Comparison of ENCODE assay signal across 8 cellular contexts in genomic region chr4:30720656-30721352, GRCh38. TPM values are rescaled to one million over a fixed set of nuclear protein-coding genes. Genes with fewer than 3 reads are reported as not detected.
DNase-seq lines count a peak whose midpoint lies in the region; ATAC-seq and TF ChIP-seq lines count a peak whose summit lies in the region.

No MANE protein-coding gene starts in this region.

- H3K27me3 Mint-ChIP-seq in H9 (ENCODE audit: low read depth): peaks cover 62% of the 10 kb centered on the region
- peaks cover 45% of the 10 kb centered on the region for H3K27me3 Mint-ChIP-seq in activated naive CD8-positive, alpha-beta T cell treated with anti-CD3 and anti-CD28 coated beads, Interleukin-2, amount 10 ng/mL, durations not matched to agents 7 days and 5 days

- H3K4me1 ChIP-seq in ACC112 (ENCODE audit: control insufficient read depth, insufficient read depth, low read length, unreplicated experiment) (peaks cover 4% of the 10 kb centered on the region), H9 (ENCODE audit: insufficient read depth, low read length) (0 out of 2 replicates have a peak, but pooled peaks cover 3% of the 10 kb centered on the region), right atrium auricular region (peaks cover 0 to 44% of the 10 kb centered on the region in 2 donors), prostate gland (replicated peaks) (no peaks in the 10 kb centered on the region)

- H3K56ac ChIP-seq in H9 (ENCODE audit: insufficient read length, low read depth, low read length): no peak overlapping the region

- no peak for ATAC-seq in activated naive CD8-positive, alpha-beta T cell treated with anti-CD3 and anti-CD28 coated beads, Interleukin-2, amount 10 ng/mL, durations not matched to agents 7 days and 5 days (ENCODE audit: low read depth)
- ATAC-seq in HG03442 (IDR thresholded peaks at IDR 0.05; ENCODE audit: unreplicated experiment): no peak
- ATAC-seq in GM18858 (IDR thresholded peaks at IDR 0.05; ENCODE audit: unreplicated experiment): no peak

- H3K14ac ChIP-seq in H9 (ENCODE audit: insufficient read depth, low read length): no peak overlapping the region

- H3K79me1 ChIP-seq in H9 (ENCODE audit: insufficient read depth, low read depth, low read length, poor library complexity, severe bottlenecking): no peaks in the 10 kb centered on the region

- WGBS in H9 (ENCODE audit: extremely low coverage, insufficient read length, low lambda C conversion rate): no CpG with 5 or more reads among the region's 51 CpGs
- 1% methylated on average over 51 of the region's 51 CpGs for WGBS in prostate gland

- H3K9ac ChIP-seq in H9 (ENCODE audit: extremely low read depth, insufficient read length, low read length): no peak overlapping the region

- no peak overlapping the region for H2BK15ac ChIP-seq in H9 (ENCODE audit: low read depth, low read length)

- H4K91ac ChIP-seq in H9 (ENCODE audit: insufficient read length, low read depth, low read length): no peak overlapping the region

- H3K27me3 ChIP-seq in ACC112 (ENCODE audit: insufficient read depth, low read length) (no peaks in the 10 kb centered on the region), H9 (ENCODE audit: insufficient read depth, low read length) (peaks cover 23% of the 10 kb centered on the region), right atrium auricular region (peaks cover 8 to 20% of the 10 kb centered on the region in 2 donors), prostate gland (replicated peaks; ENCODE audit: insufficient read depth) (no peaks in the 10 kb centered on the region)

- no peak overlapping the region for H3K23ac ChIP-seq in H9 (ENCODE audit: insufficient read length, low read depth, low read length)

- peaks cover 54% of the 10 kb centered on the region for H3K23me2 ChIP-seq in H9 (ENCODE audit: insufficient read length, low read depth, low read length, poor library complexity, severe bottlenecking)

- H3K9me3 ChIP-seq in H9 (ENCODE audit: control insufficient read depth, low read depth, low read length) (no peaks in the 10 kb centered on the region), right atrium auricular region (no peaks in the 10 kb centered on the region), prostate gland (no peaks in the 10 kb centered on the region)

- no peak overlapping the region for H3K18ac ChIP-seq in H9 (ENCODE audit: insufficient read length, low read depth, low read length)

- H3K79me2 ChIP-seq in ACC112 (ENCODE audit: control insufficient read depth, insufficient read depth, low read length, unreplicated experiment): peaks cover 33% of the 10 kb centered on the region
- H3K79me2 ChIP-seq in H9 (ENCODE audit: insufficient read depth, low read length): no peaks in the 10 kb centered on the region

- POLR2A ChIA-PET in activated naive CD8-positive, alpha-beta T cell treated with anti-CD3 and anti-CD28 coated beads, Interleukin-2, amount 10 ng/mL, durations not matched to agents 7 days and 5 days (lab: Charles Lee): no interaction called here

- H2AFZ ChIP-seq in ACC112 (ENCODE audit: low read length, unreplicated experiment): peak overlapping the region; percentile 72
- H2AFZ ChIP-seq in H9 (ENCODE audit: low read length): no peak overlapping the region

- no peak overlapping the region for H2BK20ac ChIP-seq in H9 (ENCODE audit: low read depth, low read length, poor library complexity, severe bottlenecking)

- peak overlapping the region; percentile 58 for H3K4me2 ChIP-seq in H9 (ENCODE audit: insufficient read depth, insufficient read length, low read length)

- H4K20me1 ChIP-seq in H9 (ENCODE audit: control insufficient read depth, insufficient read depth, insufficient read length): peaks cover 6% of the 10 kb centered on the region

- no peak overlapping the region for H4K5ac ChIP-seq in H9 (ENCODE audit: insufficient read length, low read depth, low read length)

- TF ChIP-seq CTCF in H9 (conservative IDR thresholded peaks at IDR 0.05) (no peak), right atrium auricular region (IDR thresholded peaks at IDR 0.05) (no peak), prostate gland (IDR thresholded peaks at IDR 0.05) (peak in 1 of 4 experiments; percentile 2)

- H3K36me3 ChIP-seq in ACC112 (ENCODE audit: insufficient read depth, low read length): no peaks in the 10 kb centered on the region
- no peaks in the 10 kb centered on the region for H3K36me3 ChIP-seq in right atrium auricular region
- no peaks in the 10 kb centered on the region for H3K36me3 ChIP-seq in prostate gland

- H3K4me1 Mint-ChIP-seq in H9: peaks cover 40 to 42% of the 10 kb centered on the region in 2 experiments
- H3K4me1 Mint-ChIP-seq in activated naive CD8-positive, alpha-beta T cell treated with anti-CD3 and anti-CD28 coated beads, Interleukin-2, amount 10 ng/mL, durations not matched to agents 7 days and 5 days: peaks cover 20% of the 10 kb centered on the region

- H3K4me3 Mint-ChIP-seq in H9: peak overlapping the region; percentile 90 to 100
- H3K4me3 Mint-ChIP-seq in activated naive CD8-positive, alpha-beta T cell treated with anti-CD3 and anti-CD28 coated beads, Interleukin-2, amount 10 ng/mL, durations not matched to agents 7 days and 5 days: peak overlapping the region; percentile 57

- peak overlapping the region; percentile 12; the same call in 1 of the 2 replicates for H3K27ac ChIP-seq in ACC112 (ENCODE audit: low read depth, low read length)
- no peak overlapping the region for H3K27ac ChIP-seq in H9 (ENCODE audit: insufficient read length, low read depth, low read length)
- peak overlapping the region in 1 of 2 donors; percentile 4 for H3K27ac ChIP-seq in right atrium auricular region
- H3K27ac ChIP-seq in prostate gland: peak overlapping the region; percentile 51 to 73

- H2AK5ac ChIP-seq in H9 (ENCODE audit: insufficient read length, low read length): no peak overlapping the region

- no peak for TF ChIP-seq POLR2A in prostate gland (IDR thresholded peaks at IDR 0.05)

- H4K8ac ChIP-seq in H9 (replicated peaks; ENCODE audit: insufficient read length, low read depth, low read length): no peak overlapping the region

- no peak overlapping the region for H2BK5ac ChIP-seq in H9 (ENCODE audit: insufficient read length, low read length)

- H3K27ac Mint-ChIP-seq in H9: peak overlapping the region in 1 of 3 experiments; percentile 65; a peak in 3 of 7 replicates
- peak overlapping the region; percentile 83 for H3K27ac Mint-ChIP-seq in activated naive CD8-positive, alpha-beta T cell treated with anti-CD3 and anti-CD28 coated beads, Interleukin-2, amount 10 ng/mL, durations not matched to agents 7 days and 5 days

- no peak overlapping the region for H3T11ph ChIP-seq in H9 (ENCODE audit: low read length)

- H3K4me3 ChIP-seq in ACC112 (ENCODE audit: low read depth, low read length) (peak overlapping the region; percentile 84), right atrium auricular region (peak overlapping the region; percentile 34 to 53), prostate gland (peak overlapping the region; percentile 45 to 49)

- no peak overlapping the region for H2BK120ac ChIP-seq in H9 (ENCODE audit: low read depth, low read length, poor library complexity, severe bottlenecking)

- H3K4ac ChIP-seq in H9 (ENCODE audit: low read depth, low read length): no peak overlapping the region

- H3K36me3 Mint-ChIP-seq in H9 (ENCODE audit: insufficient read depth in 1 of 3, low read depth in 3 of 3): peaks cover 0 to 22% (median 17%) of the 10 kb centered on the region in 3 experiments; a peak in 6 of 7 replicates
- peaks cover 5% of the 10 kb centered on the region for H3K36me3 Mint-ChIP-seq in activated naive CD8-positive, alpha-beta T cell treated with anti-CD3 and anti-CD28 coated beads, Interleukin-2, amount 10 ng/mL, durations not matched to agents 7 days and 5 days

- intact Hi-C loops in prostate gland (cut with DNase I): loop anchor here (10.0 kb wide), 1 partner anchor 144 kb away; no protein-coding TSS in a partner anchor

- DNase-seq in H9 (peak; percentile 59), right atrium auricular region (ENCODE audit: low spot score) (no peak), prostate gland (ENCODE audit: low spot score) (no peak), AML-193 (lab: John Stamatoyannopoulos, UW) (no peak)
- DNase-seq in activated naive CD8-positive, alpha-beta T cell treated with anti-CD3 and anti-CD28 coated beads, Interleukin-2, amount 10 ng/mL, durations not matched to agents 7 days and 5 days: peak; percentile 34

- H3K9me3 Mint-ChIP-seq in H9: no peaks in the 10 kb centered on the region; a peak in 2 of 5 replicates
- peaks cover 1% of the 10 kb centered on the region for H3K9me3 Mint-ChIP-seq in activated naive CD8-positive, alpha-beta T cell treated with anti-CD3 and anti-CD28 coated beads, Interleukin-2, amount 10 ng/mL, durations not matched to agents 7 days and 5 days

- H2BK12ac ChIP-seq in H9 (ENCODE audit: insufficient read length, low read depth, low read length): no peak overlapping the region

RNA-seq across cellular contexts. Expression of gene PCDH7, which starts 0.6 kb away (rescaled TPM):
- total RNA-seq in H9 (2021) (16.8 and 18.0 TPM in 2 replicates), right atrium auricular region (10 to 100 TPM in 1 of 2 donors, 1 to 10 TPM in 1; 6.6 to 16.8 TPM), prostate gland (10 to 100 TPM; 44.3 to 49.4 TPM)
- not detected for total RNA-seq in activated naive CD8-positive, alpha-beta T cell treated with anti-CD3 and anti-CD28 coated beads, Interleukin-2, amount 10 ng/mL, durations not matched to agents 7 days and 5 days

Comparison
In these comparisons a context has a peak if more than half of its experiments do, and no peak if none do; other contexts are left out.
1. DNase-seq: peak in H9 (single experiment) and activated naive CD8-positive, alpha-beta T cell treated with anti-CD3 and anti-CD28 coated beads, Interleukin-2, amount 10 ng/mL, durations not matched to agents 7 days and 5 days (single experiment); none in right atrium auricular region (single experiment), prostate gland (single experiment) and AML-193 (0 of 2).
2. RNA of gene PCDH7, which starts 0.6 kb away (total RNA-seq): 44.3 to 49.4 TPM in prostate gland, 16.8 to 18.0 TPM in H9 and 6.6 to 16.8 TPM in right atrium auricular region; not detected in activated naive CD8-positive, alpha-beta T cell treated with anti-CD3 and anti-CD28 coated beads, Interleukin-2, amount 10 ng/mL, durations not matched to agents 7 days and 5 days; every median in the first group is over 4 times any median in the second.
3. Peak in every context shown above with its lines, with median percentiles within 50 percentile points of each other: H3K4me3 ChIP-seq.